Comparison of ENCODE assay signal across 8 cellular contexts in genomic region chr18:68714356-68714706, GRCh38. TPM values are rescaled to one million over a fixed set of nuclear protein-coding genes. Genes with fewer than 3 reads are reported as not detected.
DNase-seq lines count a peak whose midpoint lies in the region; ATAC-seq and TF ChIP-seq lines count a peak whose summit lies in the region.

No MANE protein-coding gene starts in this region.

- H3K27ac Mint-ChIP-seq in activated CD4-positive, alpha-beta T cell treated with anti-CD3 and anti-CD28 coated beads for 36 hours: peak overlapping the region; percentile 97
- peak overlapping the region; percentile 85 for H3K27ac Mint-ChIP-seq in dendritic cell treated with granulocyte-macrophage colony-stimulating factor and Interleukin-4, amounts not matched to agents 40 ng/mL and 50 ng/mL, for 4 days

- peak overlapping the region; percentile 99 for H3K4me3 Mint-ChIP-seq in activated CD4-positive, alpha-beta T cell treated with anti-CD3 and anti-CD28 coated beads for 36 hours
- peak overlapping the region; percentile 93 for H3K4me3 Mint-ChIP-seq in dendritic cell treated with granulocyte-macrophage colony-stimulating factor and Interleukin-4, amounts not matched to agents 40 ng/mL and 50 ng/mL, for 4 days

- H3K4me3 ChIP-seq in OCI-LY3 (ENCODE audit: low read length): peak overlapping the region; percentile 84
- peak overlapping the region; percentile 98 for H3K4me3 ChIP-seq in lung
- peak overlapping the region; percentile 79 to 99 (median 88) for H3K4me3 ChIP-seq in upper lobe of left lung

- H3K27me3 ChIP-seq in OCI-LY3 (ENCODE audit: low read depth, low read length) (no peaks in the 10 kb centered on the region), lung (ENCODE audit: control insufficient read depth, insufficient read depth) (no peaks in the 10 kb centered on the region), upper lobe of left lung (no peaks in the 10 kb centered on the region)

- TF ChIP-seq CTCF in OCI-LY3 (IDR thresholded peaks at IDR 0.05; ENCODE audit: low read depth, low read length) (no peak), lung (IDR thresholded peaks at IDR 0.05; ENCODE audit: control extremely low read depth, extremely low read depth) (no peak), upper lobe of left lung (IDR thresholded peaks at IDR 0.05) (no peak)

- H3K4me1 ChIP-seq in OCI-LY3 (ENCODE audit: low read length) (peaks cover 12% of the 10 kb centered on the region), lung (ENCODE audit: control insufficient read depth in 2 of 2, insufficient read depth in 2 of 2, low read length in 2 of 2) (peaks cover 0 to 8% of the 10 kb centered on the region in 2 donors), upper lobe of left lung (peaks cover 13 to 28% (median 16%) of the 10 kb centered on the region in 4 donors)

- CTCF ChIA-PET in activated CD4-positive, alpha-beta T cell treated with anti-CD3 and anti-CD28 coated beads for 36 hours (lab: Charles Lee): no interaction called here

- intact Hi-C loops in activated CD4-positive, alpha-beta T cell treated with anti-CD3 and anti-CD28 coated beads for 36 hours (cut with DNase I, micrococcal nuclease): loop anchor here in 1 of 2 experiments (10.0 kb wide), 1 partner anchor 1200 kb away; the partner anchor contains the start of gene DSEL
- intact Hi-C loops in dendritic cell treated with granulocyte-macrophage colony-stimulating factor and Interleukin-4, amounts not matched to agents 40 ng/mL and 50 ng/mL, for 4 days (cut with micrococcal nuclease): loop anchor here (10.0 kb wide), 1 partner anchor 1490 kb away; the partner anchor contains the start of gene RTTN

- H3K4me1 Mint-ChIP-seq in activated CD4-positive, alpha-beta T cell treated with anti-CD3 and anti-CD28 coated beads for 36 hours: peaks cover 37% of the 10 kb centered on the region
- H3K4me1 Mint-ChIP-seq in dendritic cell treated with granulocyte-macrophage colony-stimulating factor and Interleukin-4, amounts not matched to agents 40 ng/mL and 50 ng/mL, for 4 days (ENCODE audit: low read depth): peaks cover 25% of the 10 kb centered on the region

- H3K4me2 ChIP-seq in OCI-LY3 (ENCODE audit: low read length): peak overlapping the region; percentile 85

- peaks cover 35% of the 10 kb centered on the region for H3K36me3 Mint-ChIP-seq in activated CD4-positive, alpha-beta T cell treated with anti-CD3 and anti-CD28 coated beads for 36 hours (ENCODE audit: low read depth)
- H3K36me3 Mint-ChIP-seq in dendritic cell treated with granulocyte-macrophage colony-stimulating factor and Interleukin-4, amounts not matched to agents 40 ng/mL and 50 ng/mL, for 4 days (ENCODE audit: low read depth): peaks cover 49% of the 10 kb centered on the region

- TF ChIP-seq EP300 in upper lobe of left lung (IDR thresholded peaks at IDR 0.05): no peak

- H3K27ac ChIP-seq in OCI-LY3 (ENCODE audit: low read length): peak overlapping the region; percentile 51
- peak overlapping the region; percentile 68 to 85 for H3K27ac ChIP-seq in lung (ENCODE audit: low read depth in 1 of 2, low read length in 1 of 2)
- peak overlapping the region; percentile 84 to 92 (median 86) for H3K27ac ChIP-seq in upper lobe of left lung

- H3K36me3 ChIP-seq in OCI-LY3 (replicated peaks; ENCODE audit: low read depth, low read length) (peaks cover 40% of the 10 kb centered on the region), lung (ENCODE audit: control insufficient read depth in 2 of 2, insufficient read depth in 2 of 2, low read length in 2 of 2) (peaks cover 8 to 17% of the 10 kb centered on the region in 2 donors), upper lobe of left lung (peaks cover 0 to 31% (median 14%) of the 10 kb centered on the region in 4 donors)

- peak overlapping the region; percentile 83 for H2AFZ ChIP-seq in OCI-LY3 (ENCODE audit: low read depth, low read length)

- WGBS in lung, 2 donors: 0 to 1% methylated on average over 13 to 15 of the region's 15 CpGs
- WGBS in upper lobe of left lung, 2 donors: 0% methylated on average over 10 to 15 of the region's 15 CpGs

- POLR2A ChIA-PET in activated CD4-positive, alpha-beta T cell treated with anti-CD3 and anti-CD28 coated beads for 36 hours (lab: Charles Lee): no interaction called here

- ATAC-seq in activated CD4-positive, alpha-beta T cell treated with anti-CD3 and anti-CD28 coated beads for 36 hours: peak; percentile 4
- ATAC-seq in HG02588 (IDR thresholded peaks at IDR 0.05; ENCODE audit: unreplicated experiment): peak; percentile 3
- ATAC-seq in lung (ENCODE audit: insufficient read depth, low FRiP score): no peak
- peak in 1 of 2 donors; percentile 37 for ATAC-seq in upper lobe of left lung (ENCODE audit: low FRiP score in 2 of 2)

- peaks cover 5% of the 10 kb centered on the region; the same call in 1 of the 2 replicates for H4K20me1 ChIP-seq in OCI-LY3 (ENCODE audit: insufficient read depth, low read length)

- H3K9me3 Mint-ChIP-seq in activated CD4-positive, alpha-beta T cell treated with anti-CD3 and anti-CD28 coated beads for 36 hours (ENCODE audit: low read depth): no peaks in the 10 kb centered on the region
- no peaks in the 10 kb centered on the region for H3K9me3 Mint-ChIP-seq in dendritic cell treated with granulocyte-macrophage colony-stimulating factor and Interleukin-4, amounts not matched to agents 40 ng/mL and 50 ng/mL, for 4 days

- no peaks in the 10 kb centered on the region for H3K27me3 Mint-ChIP-seq in activated CD4-positive, alpha-beta T cell treated with anti-CD3 and anti-CD28 coated beads for 36 hours
- H3K27me3 Mint-ChIP-seq in dendritic cell treated with granulocyte-macrophage colony-stimulating factor and Interleukin-4, amounts not matched to agents 40 ng/mL and 50 ng/mL, for 4 days: no peaks in the 10 kb centered on the region

- no peak for DNase-seq in activated CD4-positive, alpha-beta T cell treated with anti-CD3 and anti-CD28 coated beads for 36 hours
- DNase-seq in activated CD4-positive, alpha-beta T cell treated with anti-CD3 and anti-CD28 coated beads for 1 hour: no peak
- DNase-seq in lung (ENCODE audit: low spot score) (no peak), upper lobe of left lung (no peak), T1000 (lab: John Stamatoyannopoulos, UW) (no peak)

- no peak for TF ChIP-seq POLR2A in upper lobe of left lung (IDR thresholded peaks at IDR 0.05)

- peaks cover 51% of the 10 kb centered on the region for H3K79me2 ChIP-seq in OCI-LY3 (ENCODE audit: low read length)

- H3K9ac ChIP-seq in OCI-LY3 (ENCODE audit: low read length): peak overlapping the region; percentile 79

- H3K9me3 ChIP-seq in OCI-LY3 (ENCODE audit: insufficient read depth, low read length): no peaks in the 10 kb centered on the region
- H3K9me3 ChIP-seq in lung (ENCODE audit: control insufficient read depth in 2 of 2, insufficient read depth in 1 of 2, low read length in 1 of 2): no peaks in the 10 kb centered on the region
- H3K9me3 ChIP-seq in upper lobe of left lung: no peaks in the 10 kb centered on the region

RNA-seq across cellular contexts. Expression of gene TMX3, which starts 0.6 kb away (rescaled TPM):
- total RNA-seq in activated CD4-positive, alpha-beta T cell treated with anti-CD3 and anti-CD28 coated beads for 36 hours: 10 to 100 TPM; 46.9 to 49.9 TPM
- total RNA-seq in lung: 10 to 100 TPM; 59.3 to 78.6 TPM
- polyA plus RNA-seq in lung: 10 to 100 TPM; 23.9 to 24.5 TPM
- 10 to 100 TPM; 25.0 to 67.1 (median 50.8) TPM for total RNA-seq in upper lobe of left lung
